6 cellular contexts compared by ENCODE assay signal in genomic region chr14:73919457-73919856, GRCh38. TPM values are rescaled to one million over a fixed set of nuclear protein-coding genes. Genes with fewer than 3 reads are reported as not detected.
DNase-seq lines count a peak whose midpoint lies in the region; ATAC-seq, FAIRE-seq and TF ChIP-seq lines count a peak whose summit lies in the region.
"Not testable (repeated sequence)": the region's sequence is repeated elsewhere in the genome, so short reads cannot be mapped to it uniquely, and the experiment has no call there.

No MANE protein-coding gene starts in this region.

- H3K4me1 Mint-ChIP-seq in CD4-positive, CD25-positive, alpha-beta regulatory T cell = peaks cover 0 to 12% (median 9%) of the 10 kb centered on the region in 4 donors
- H3K4me1 Mint-ChIP-seq in astrocyte (ENCODE audit: low read depth, unreplicated experiment); stimulated activated naive B cell treated with anti-CD40 and anti-IgM and Interleukin-4, amounts not matched to agents 10 μg/mL and 1 μg/mL and 100 μg/mL, for 72 hours; stimulated activated naive CD8-positive, alpha-beta T cell treated with anti-CD3 and anti-CD28 coated beads, Interleukin-15, Interleukin-2, amounts not matched to agents 100 ng/mL and 50 ng/mL, for 24 hours (ENCODE audit: low read depth): not testable (repeated sequence)

- CTCF ChIA-PET in HEK293 (lab: Yijun Ruan, JAX) = not testable (repeated sequence)

- ATAC-seq in CD4-positive, CD25-positive, alpha-beta regulatory T cell (ENCODE audit: low read depth in 2 of 2); stimulated activated naive B cell treated with anti-CD40 and anti-IgM and Interleukin-4, amounts not matched to agents 10 μg/mL and 1 μg/mL and 100 μg/mL, for 72 hours (replicated peaks): not testable (repeated sequence)

- H2AFZ ChIP-seq in astrocyte (ENCODE audit: low read depth, low read length) = not testable (repeated sequence)

- not testable (repeated sequence) for TF ChIP-seq CTCF in HEK293 (tag by site-specific recombination; IDR thresholded peaks at IDR 0.05); astrocyte (IDR thresholded peaks at IDR 0.05; ENCODE audit: insufficient read depth, low read depth, low read length)

- peaks cover 33% of the 10 kb centered on the region for H3K36me3 Mint-ChIP-seq in CD4-positive, CD25-positive, alpha-beta regulatory T cell
- peaks cover 17% of the 10 kb centered on the region for H3K36me3 Mint-ChIP-seq in astrocyte (ENCODE audit: low read depth, unreplicated experiment)
- peaks cover 30 to 44% of the 10 kb centered on the region in 2 donors for H3K36me3 Mint-ChIP-seq in stimulated activated naive B cell treated with anti-CD40 and anti-IgM and Interleukin-4, amounts not matched to agents 10 μg/mL and 1 μg/mL and 100 μg/mL, for 72 hours
- H3K36me3 Mint-ChIP-seq in stimulated activated naive CD8-positive, alpha-beta T cell treated with anti-CD3 and anti-CD28 coated beads, Interleukin-15, Interleukin-2, amounts not matched to agents 100 ng/mL and 50 ng/mL, for 24 hours (ENCODE audit: low read depth) = peaks cover 74% of the 10 kb centered on the region

- POLR2A ChIA-PET in HEK293 (lab: Yijun Ruan, JAX) = not testable (repeated sequence)

- peak; percentile 88 for FAIRE-seq in HTR-8/SVneo (lab: Jason Lieb, UNC)
- not testable (repeated sequence) for FAIRE-seq in astrocyte (lab: Jason Lieb, UNC)

- H3K27me3 Mint-ChIP-seq in CD4-positive, CD25-positive, alpha-beta regulatory T cell; astrocyte (ENCODE audit: low read depth, unreplicated experiment); stimulated activated naive B cell treated with anti-CD40 and anti-IgM and Interleukin-4, amounts not matched to agents 10 μg/mL and 1 μg/mL and 100 μg/mL, for 72 hours; stimulated activated naive CD8-positive, alpha-beta T cell treated with anti-CD3 and anti-CD28 coated beads, Interleukin-15, Interleukin-2, amounts not matched to agents 100 ng/mL and 50 ng/mL, for 24 hours: not testable (repeated sequence)

- not testable (repeated sequence) for H3K4me1 ChIP-seq in CD4-positive, CD25-positive, alpha-beta regulatory T cell (ENCODE audit: control insufficient read depth, insufficient read depth, low read length, poor library complexity, severe bottlenecking); HEK293 (ENCODE audit: control insufficient read depth, insufficient read depth, low read length); astrocyte (ENCODE audit: insufficient read depth, low read length)

- DNase-seq in CD4-positive, CD25-positive, alpha-beta regulatory T cell; HTR-8/SVneo (ENCODE audit: insufficient read length, low spot score); astrocyte (ENCODE audit: low read depth); stimulated activated naive B cell treated with anti-CD40 and anti-IgM and Interleukin-4, amounts not matched to agents 10 μg/mL and 1 μg/mL and 100 μg/mL, for 72 hours: not testable (repeated sequence)

- peaks cover 48% of the 10 kb centered on the region for H4K20me1 ChIP-seq in astrocyte (ENCODE audit: insufficient read depth, low read length)

- peaks cover 67% of the 10 kb centered on the region for H3K36me3 ChIP-seq in CD4-positive, CD25-positive, alpha-beta regulatory T cell (ENCODE audit: control insufficient read depth, insufficient read depth, low read length)
- peaks cover 72 to 83% of the 10 kb centered on the region in 2 experiments for H3K36me3 ChIP-seq in HEK293 (ENCODE audit: control insufficient read depth in 2 of 2, insufficient read depth in 1 of 2, low read length in 2 of 2)
- peaks cover 41% of the 10 kb centered on the region for H3K36me3 ChIP-seq in astrocyte (ENCODE audit: insufficient read depth, low read length)

- H3K79me2 ChIP-seq in astrocyte (ENCODE audit: insufficient read depth, low read length) = peaks cover 25% of the 10 kb centered on the region

- not testable (repeated sequence) for H3K27me3 ChIP-seq in CD4-positive, CD25-positive, alpha-beta regulatory T cell (ENCODE audit: control insufficient read depth, insufficient read depth, low read length); astrocyte (ENCODE audit: insufficient read depth, low read length)

- H3K9me3 Mint-ChIP-seq in CD4-positive, CD25-positive, alpha-beta regulatory T cell; astrocyte (ENCODE audit: unreplicated experiment); stimulated activated naive B cell treated with anti-CD40 and anti-IgM and Interleukin-4, amounts not matched to agents 10 μg/mL and 1 μg/mL and 100 μg/mL, for 72 hours; stimulated activated naive CD8-positive, alpha-beta T cell treated with anti-CD3 and anti-CD28 coated beads, Interleukin-15, Interleukin-2, amounts not matched to agents 100 ng/mL and 50 ng/mL, for 24 hours: not testable (repeated sequence)

- not testable (repeated sequence) for H3K27ac ChIP-seq in CD4-positive, CD25-positive, alpha-beta regulatory T cell (ENCODE audit: insufficient read depth, low read length, poor library complexity, severe bottlenecking); HEK293 (ENCODE audit: extremely low read depth, low read depth, low read length); astrocyte (ENCODE audit: low read depth, low read length)

- H3K4me3 Mint-ChIP-seq in CD4-positive, CD25-positive, alpha-beta regulatory T cell; stimulated activated naive B cell treated with anti-CD40 and anti-IgM and Interleukin-4, amounts not matched to agents 10 μg/mL and 1 μg/mL and 100 μg/mL, for 72 hours; stimulated activated naive CD8-positive, alpha-beta T cell treated with anti-CD3 and anti-CD28 coated beads, Interleukin-15, Interleukin-2, amounts not matched to agents 100 ng/mL and 50 ng/mL, for 24 hours: not testable (repeated sequence)
- peak overlapping the region; percentile 46 for H3K4me3 Mint-ChIP-seq in astrocyte (ENCODE audit: unreplicated experiment)

- not testable (repeated sequence) for H3K9ac ChIP-seq in astrocyte (ENCODE audit: low read length)

- H3K9me3 ChIP-seq in CD4-positive, CD25-positive, alpha-beta regulatory T cell (ENCODE audit: control insufficient read depth in 2 of 2, low read length in 2 of 2); HEK293 (ENCODE audit: control insufficient read depth, insufficient read depth, low read depth, low read length); astrocyte (ENCODE audit: insufficient read depth, low read depth, low read length): not testable (repeated sequence)

- H3K4me3 ChIP-seq in CD4-positive, CD25-positive, alpha-beta regulatory T cell (ENCODE audit: low read depth, low read length); HEK293 (ENCODE audit: low read depth, low read length); astrocyte (ENCODE audit: insufficient read depth, low read depth, low read length): not testable (repeated sequence)

- H3K27ac Mint-ChIP-seq in CD4-positive, CD25-positive, alpha-beta regulatory T cell = peak overlapping the region in 2 of 3 donors; percentile 20 to 73
- not testable (repeated sequence) for H3K27ac Mint-ChIP-seq in astrocyte (ENCODE audit: unreplicated experiment)
- peak overlapping the region; percentile 43 for H3K27ac Mint-ChIP-seq in stimulated activated naive B cell treated with anti-CD40 and anti-IgM and Interleukin-4, amounts not matched to agents 10 μg/mL and 1 μg/mL and 100 μg/mL, for 72 hours
- H3K27ac Mint-ChIP-seq in stimulated activated naive CD8-positive, alpha-beta T cell treated with anti-CD3 and anti-CD28 coated beads, Interleukin-15, Interleukin-2, amounts not matched to agents 100 ng/mL and 50 ng/mL, for 24 hours = peak overlapping the region; percentile 52

- H3K4me2 ChIP-seq in astrocyte (ENCODE audit: low read length) = not testable (repeated sequence)

TF ChIP-seq in HEK293, 187 proteins besides CTCF, POLR2A, EP300 and RAD21:
- peak; percentile 98 for TF ChIP-seq ZNF146 (tag by site-specific recombination; IDR thresholded peaks at IDR 0.05)

RNA-seq across cellular contexts. Expression of gene FAM161B, which starts 30.4 kb away (rescaled TPM):
- total RNA-seq in CD4-positive, CD25-positive, alpha-beta regulatory T cell = 4.6 TPM
- polyA plus RNA-seq in CD4-positive, CD25-positive, alpha-beta regulatory T cell = 1 to 10 TPM; 1.0 to 2.0 (median 1.5) TPM
- total RNA-seq in astrocyte = 2.6 and 3.0 TPM in 2 replicates

RNA-seq across cellular contexts. Expression of gene COQ6, which starts 30.6 kb away (rescaled TPM):
- 26.6 TPM for total RNA-seq in CD4-positive, CD25-positive, alpha-beta regulatory T cell
- polyA plus RNA-seq in CD4-positive, CD25-positive, alpha-beta regulatory T cell = 10 to 100 TPM; 12.7 to 29.5 (median 22.2) TPM
- total RNA-seq in astrocyte = 12.8 and 15.3 TPM in 2 replicates

RNA-seq across cellular contexts. Expression of gene ZNF410, which starts 32.8 kb away (rescaled TPM):
- 93.2 TPM for total RNA-seq in CD4-positive, CD25-positive, alpha-beta regulatory T cell
- 10 to 100 TPM; 76.8 to 89.0 (median 79.9) TPM for polyA plus RNA-seq in CD4-positive, CD25-positive, alpha-beta regulatory T cell
- 38.7 and 42.9 TPM in 2 replicates for total RNA-seq in astrocyte
